ENCODE assay signal across 1 cellular context in genomic region chr19:556611-557382, GRCh38.
TF ChIP-seq lines count a peak whose summit lies in the region.

No MANE protein-coding gene starts in this region.

TF ChIP-seq in GM23338, 12 proteins besides CTCF, POLR2A, EP300 and RAD21:
- TF ChIP-seq STAT1 (IDR thresholded peaks at IDR 0.05; ENCODE audit: unreplicated experiment) (no peak), ZNF462 (CRISPR knock-in tag; IDR thresholded peaks at IDR 0.05) (no peak), REST (IDR thresholded peaks at IDR 0.05; ENCODE audit: unreplicated experiment) (no peak), POLR2AphosphoS5 (IDR thresholded peaks at IDR 0.05; ENCODE audit: low read depth) (no peak), ETS1 (IDR thresholded peaks at IDR 0.05) (no peak)
